ENCODE assay signal across 26 cellular contexts in the genomic region with DNA sequence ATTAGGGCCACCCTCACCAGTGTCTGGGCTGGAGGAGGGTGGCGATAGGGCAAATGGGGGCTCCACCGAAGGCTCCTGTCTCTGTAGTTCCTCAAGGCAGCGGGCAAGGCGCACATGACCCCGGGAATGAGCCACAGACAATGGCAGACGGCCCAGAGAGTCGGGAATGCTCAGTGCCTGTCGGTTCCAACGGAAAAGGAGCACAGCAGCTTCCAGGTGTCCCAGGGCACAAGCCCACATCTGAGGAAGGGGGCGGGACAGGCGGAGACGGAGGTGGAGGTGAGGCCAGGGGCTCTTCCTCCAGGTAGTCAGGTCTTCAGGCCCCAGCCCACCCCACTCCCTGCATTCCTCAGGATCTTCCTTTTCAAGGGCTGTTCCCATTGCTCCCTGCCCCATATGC. TPM values are rescaled to one million over a fixed set of nuclear protein-coding genes. Genes with fewer than 3 reads are reported as not detected.
DNase-seq lines count a peak whose midpoint lies in the region; TF ChIP-seq lines count a peak whose summit lies in the region.
"Had no signal": no experiment of that assay in that cellular context is flagged by ENCODE, and none has a peak within 500 bp of the region (broad histone marks: within the 10 kb centered on the region; RNA-seq: fewer than 3 reads in every experiment).

No MANE protein-coding gene starts in this region.

- no peak overlapping the region for H3K23ac ChIP-seq in H9 (ENCODE audit: insufficient read length, low read depth, low read length)
- H3K23ac ChIP-seq in neuronal stem cell (ENCODE audit: low read depth, low read length, poor library complexity), result peak overlapping the region; percentile 39

- H3K4me3 Mint-ChIP-seq in activated CD4-positive, alpha-beta T cell treated with anti-CD3 and anti-CD28 coated beads, Interleukin-2, amount 10 ng/mL, durations not matched to agents 7 days and 5 days, result no peak overlapping the region
- H3K4me3 Mint-ChIP-seq in H9 (peak overlapping the region in 1 of 2 experiments; percentile 73), endodermal cell (no peak overlapping the region), endothelial cell (ENCODE audit: unreplicated experiment) (no peak overlapping the region)
- H3K4me3 Mint-ChIP-seq: CD8-positive, alpha-beta memory T cell; naive B cell; stimulated activated naive B cell treated with anti-CD40 and anti-IgM and Interleukin-4, amounts not matched to agents 10 μg/mL and 1 μg/mL and 100 μg/mL, for 72 hours; T-helper 17 cell had no signal

- CTCF ChIA-PET in activated CD4-positive, alpha-beta T cell treated with anti-CD3 and anti-CD28 coated beads, Interleukin-2, amount 10 ng/mL, durations not matched to agents 7 days and 5 days (lab: Charles Lee), result interaction anchor here (1.2 to 3.6 kb wide), 2 partner anchors 7 to 10 kb away, joined by 4 to 21 read pairs; no protein-coding TSS in a partner anchor

- peak overlapping the region; percentile 25 for H3K27ac Mint-ChIP-seq in activated CD4-positive, alpha-beta T cell treated with anti-CD3 and anti-CD28 coated beads, Interleukin-2, amount 10 ng/mL, durations not matched to agents 7 days and 5 days
- H3K27ac Mint-ChIP-seq in H9 (peak overlapping the region; percentile 83 to 98 (median 88); a peak in 6 of 7 replicates), endodermal cell (peak overlapping the region; percentile 60), endothelial cell (ENCODE audit: unreplicated experiment) (no peak overlapping the region)
- H3K27ac Mint-ChIP-seq: activated T-helper 2 cell treated with anti-CD3 and anti-CD28 coated beads, Interferon-gamma antibody, Interleukin-2, Interleukin-4, amounts not matched to agents 10 μg/mL and 5 μg/mL and 100 μg/mL, durations not matched to agents 14 hours and 24 hours and 36 hours; stimulated activated naive B cell treated with anti-CD40 and anti-IgM and Interleukin-4, amounts not matched to agents 10 μg/mL and 1 μg/mL and 100 μg/mL, for 72 hours; T-helper 17 cell had no signal

- H4K8ac ChIP-seq in H9 (replicated peaks; ENCODE audit: insufficient read length, low read depth, low read length) (no peak overlapping the region), neuronal stem cell (ENCODE audit: low read depth, low read length) (no peak overlapping the region)

- no peak overlapping the region for H4K91ac ChIP-seq in H9 (ENCODE audit: insufficient read length, low read depth, low read length)
- no peak overlapping the region for H4K91ac ChIP-seq in neuronal stem cell (ENCODE audit: low read depth, low read length, poor library complexity)

- H3K79me1 ChIP-seq in H9 (ENCODE audit: insufficient read depth, low read depth, low read length, poor library complexity, severe bottlenecking) (no peaks in the 10 kb centered on the region), neuronal stem cell (ENCODE audit: low read depth, low read length) (peaks cover 2% of the 10 kb centered on the region)

- no peak for TF ChIP-seq CTCF in H9 (conservative IDR thresholded peaks at IDR 0.05)
- no peak for TF ChIP-seq CTCF in endodermal cell (conservative IDR thresholded peaks at IDR 0.05)
- no peak for TF ChIP-seq CTCF in endothelial cell (IDR thresholded peaks at IDR 0.05; ENCODE audit: unreplicated experiment)

- WGBS in H9 (ENCODE audit: extremely low coverage, insufficient read length, low lambda C conversion rate), result no CpG with 5 or more reads among the region's 12 CpGs
- 86 to 91% methylated on average over 9 to 12 of the region's 12 CpGs for WGBS in endodermal cell (ENCODE audit: insufficient coverage in 1 of 2, insufficient read length in 1 of 2), 2 experiments
- no CpG with 5 or more reads among the region's 12 CpGs for WGBS in neuronal stem cell (ENCODE audit: extremely low coverage in 2 of 2, insufficient read length in 2 of 2, insufficient replicate concordance in 1 of 2), 2 donors

- H3K23me2 ChIP-seq in H9 (ENCODE audit: insufficient read length, low read depth, low read length, poor library complexity, severe bottlenecking), result peaks cover 15% of the 10 kb centered on the region

- H2BK5ac ChIP-seq in H9 (ENCODE audit: insufficient read length, low read length) (no peak overlapping the region), neuronal stem cell (ENCODE audit: low read length) (no peak overlapping the region)

- no peaks in the 10 kb centered on the region for H3K27me3 Mint-ChIP-seq in activated CD4-positive, alpha-beta T cell treated with anti-CD3 and anti-CD28 coated beads, Interleukin-2, amount 10 ng/mL, durations not matched to agents 7 days and 5 days
- peaks cover 48% of the 10 kb centered on the region for H3K27me3 Mint-ChIP-seq in H9 (ENCODE audit: low read depth)
- peaks cover 39% of the 10 kb centered on the region for H3K27me3 Mint-ChIP-seq in endodermal cell (ENCODE audit: insufficient read depth)
- peaks cover 13% of the 10 kb centered on the region for H3K27me3 Mint-ChIP-seq in endothelial cell (ENCODE audit: unreplicated experiment)
- H3K27me3 Mint-ChIP-seq: CD8-positive, alpha-beta memory T cell; naive B cell; stimulated activated naive B cell treated with anti-CD40 and anti-IgM and Interleukin-4, amounts not matched to agents 10 μg/mL and 1 μg/mL and 100 μg/mL, for 72 hours; T-helper 17 cell had no signal

- peaks cover 46% of the 10 kb centered on the region for H3K36me3 Mint-ChIP-seq in activated CD4-positive, alpha-beta T cell treated with anti-CD3 and anti-CD28 coated beads, Interleukin-2, amount 10 ng/mL, durations not matched to agents 7 days and 5 days (ENCODE audit: low read depth)
- peaks cover 20 to 46% (median 24%) of the 10 kb centered on the region in 3 experiments for H3K36me3 Mint-ChIP-seq in H9 (ENCODE audit: insufficient read depth in 1 of 3, low read depth in 3 of 3)
- peaks cover 27% of the 10 kb centered on the region for H3K36me3 Mint-ChIP-seq in endodermal cell (ENCODE audit: low read depth)
- peaks cover 60% of the 10 kb centered on the region for H3K36me3 Mint-ChIP-seq in endothelial cell (ENCODE audit: low read depth, unreplicated experiment)

- H2BK15ac ChIP-seq in H9 (ENCODE audit: low read depth, low read length) (no peak overlapping the region), neuronal stem cell (ENCODE audit: low read length) (no peak overlapping the region)

- peaks cover 13% of the 10 kb centered on the region for H3K4me1 Mint-ChIP-seq in activated CD4-positive, alpha-beta T cell treated with anti-CD3 and anti-CD28 coated beads, Interleukin-2, amount 10 ng/mL, durations not matched to agents 7 days and 5 days
- H3K4me1 Mint-ChIP-seq in H9 (peaks cover 31% of the 10 kb centered on the region in 2 experiments), endodermal cell (peaks cover 23% of the 10 kb centered on the region), endothelial cell (ENCODE audit: unreplicated experiment) (peaks cover 4% of the 10 kb centered on the region)

- H3K36me3 ChIP-seq in endodermal cell (ENCODE audit: control insufficient read depth, insufficient read depth, low read length) (peaks cover 52% of the 10 kb centered on the region), neuronal stem cell (replicated peaks in 1 of 2; ENCODE audit: control insufficient read depth in 2 of 2, insufficient read depth in 2 of 2, low read length in 2 of 2) (peaks cover 10 to 20% of the 10 kb centered on the region in 2 donors)

- H3K14ac ChIP-seq in H9 (ENCODE audit: insufficient read depth, low read length) (peak overlapping the region; percentile 2; the same call in 1 of the 2 replicates), neuronal stem cell (ENCODE audit: low read length) (no peak overlapping the region)

- H4K20me1 ChIP-seq in H9 (ENCODE audit: control insufficient read depth, insufficient read depth, insufficient read length), result no peaks in the 10 kb centered on the region

- H3K27me3 ChIP-seq in H9 (ENCODE audit: insufficient read depth, low read length) (peaks cover 16% of the 10 kb centered on the region; the same call in 1 of the 2 replicates), endodermal cell (ENCODE audit: control insufficient read depth, insufficient read depth, low read length, poor library complexity, severe bottlenecking) (peaks cover 4% of the 10 kb centered on the region), neuronal stem cell (ENCODE audit: control insufficient read depth in 3 of 3, insufficient read depth in 3 of 3, low read depth in 1 of 3, low read length in 3 of 3) (no peaks in the 10 kb centered on the region)
- H3K27me3 ChIP-seq: tibial artery had no signal

- H3K18ac ChIP-seq in H9 (ENCODE audit: insufficient read length, low read depth, low read length), result no peak overlapping the region
- no peak overlapping the region for H3K18ac ChIP-seq in neuronal stem cell (ENCODE audit: low read length)

- H2AK5ac ChIP-seq in H9 (ENCODE audit: insufficient read length, low read length) (no peak overlapping the region), neuronal stem cell (ENCODE audit: low read depth, low read length) (no peak overlapping the region)

- peaks cover 2% of the 10 kb centered on the region; the same call in 1 of the 2 replicates for H3K79me2 ChIP-seq in H9 (ENCODE audit: insufficient read depth, low read length)
- H3K79me2 ChIP-seq: parathyroid adenoma had no signal

- H3K27ac ChIP-seq in H9 (ENCODE audit: insufficient read length, low read depth, low read length), result no peak overlapping the region
- no peak overlapping the region for H3K27ac ChIP-seq in endodermal cell (ENCODE audit: low read depth, low read length)
- H3K27ac ChIP-seq in neuronal stem cell (replicated peaks; ENCODE audit: low read length), result no peak overlapping the region
- H3K27ac ChIP-seq: parathyroid adenoma, SK-N-MC had no signal

- no peaks in the 10 kb centered on the region for H3K9me3 ChIP-seq in H9 (ENCODE audit: control insufficient read depth, low read depth, low read length)
- no peaks in the 10 kb centered on the region for H3K9me3 ChIP-seq in endodermal cell (ENCODE audit: control insufficient read depth, low read length)
- peaks cover 0 to 1% of the 10 kb centered on the region in 2 donors for H3K9me3 ChIP-seq in neuronal stem cell (replicated peaks in 1 of 2; ENCODE audit: control insufficient read depth in 2 of 2, insufficient read depth in 1 of 2, low read depth in 1 of 2, low read length in 2 of 2)
- H3K9me3 ChIP-seq: tibial artery had no signal

- no peak overlapping the region for H3K4ac ChIP-seq in H9 (ENCODE audit: low read depth, low read length)
- no peak overlapping the region for H3K4ac ChIP-seq in neuronal stem cell (ENCODE audit: low read length)

- H3T11ph ChIP-seq in H9 (ENCODE audit: low read length), result no peak overlapping the region

- H2BK120ac ChIP-seq in H9 (ENCODE audit: low read depth, low read length, poor library complexity, severe bottlenecking) (no peak overlapping the region), neuronal stem cell (ENCODE audit: low read depth, low read length) (no peak overlapping the region)

- H3K9me3 Mint-ChIP-seq in activated CD4-positive, alpha-beta T cell treated with anti-CD3 and anti-CD28 coated beads, Interleukin-2, amount 10 ng/mL, durations not matched to agents 7 days and 5 days, result no peaks in the 10 kb centered on the region
- H3K9me3 Mint-ChIP-seq in H9 (no peaks in the 10 kb centered on the region), endodermal cell (no peaks in the 10 kb centered on the region), endothelial cell (ENCODE audit: unreplicated experiment) (no peaks in the 10 kb centered on the region)
- H3K9me3 Mint-ChIP-seq: activated T-helper 2 cell treated with anti-CD3 and anti-CD28 coated beads, Interferon-gamma antibody, Interleukin-2, Interleukin-4, amounts not matched to agents 10 μg/mL and 5 μg/mL and 100 μg/mL, durations not matched to agents 14 hours and 24 hours and 36 hours; brain; CD8-positive, alpha-beta memory T cell; naive B cell; stimulated activated naive B cell treated with anti-CD40 and anti-IgM and Interleukin-4, amounts not matched to agents 10 μg/mL and 1 μg/mL and 100 μg/mL, for 72 hours had no signal

- no peak overlapping the region for H2BK12ac ChIP-seq in H9 (ENCODE audit: insufficient read length, low read depth, low read length)
- no peak overlapping the region for H2BK12ac ChIP-seq in neuronal stem cell (ENCODE audit: low read length)

- POLR2A ChIA-PET in activated CD4-positive, alpha-beta T cell treated with anti-CD3 and anti-CD28 coated beads, Interleukin-2, amount 10 ng/mL, durations not matched to agents 7 days and 5 days (lab: Charles Lee), result interaction anchor here (0.6 kb wide), 1 partner anchor 779 kb away, joined by 4 read pairs; no protein-coding TSS in a partner anchor

- H3K4me3 ChIP-seq in endodermal cell (ENCODE audit: low read length) (no peak overlapping the region), neuronal stem cell (ENCODE audit: low read length in 2 of 2) (no peak overlapping the region)
- H3K4me3 ChIP-seq: coronary artery, SK-N-MC, tibial artery had no signal

- H3K9ac ChIP-seq in H9 (ENCODE audit: extremely low read depth, insufficient read length, low read length) (no peak overlapping the region), endodermal cell (ENCODE audit: extremely low read depth, low read length, poor library complexity, severe bottlenecking) (no peak overlapping the region), neuronal stem cell (ENCODE audit: low read depth, low read length, poor library complexity) (no peak overlapping the region)
- H3K9ac ChIP-seq: parathyroid adenoma had no signal

- H2AFZ ChIP-seq in H9 (ENCODE audit: low read length) (no peak overlapping the region), neuronal stem cell (ENCODE audit: low read length) (no peak overlapping the region)
- H2AFZ ChIP-seq: parathyroid adenoma had no signal

- DNase-seq in activated CD4-positive, alpha-beta T cell treated with anti-CD3 and anti-CD28 coated beads, Interleukin-2, amount 10 ng/mL, durations not matched to agents 7 days and 5 days, result no peak
- no peak for DNase-seq in activated CD4-positive, alpha-beta T cell treated with anti-CD3 and anti-CD28 coated beads for 1 hour
- peak; percentile 92 for DNase-seq in H9
- peak; percentile 89 for DNase-seq in endodermal cell
- no peak for DNase-seq in neuronal stem cell (ENCODE audit: low spot score)
- no peak for DNase-seq in retina
- DNase-seq in EL, result no peak
- no peak for DNase-seq in endothelial cell (ENCODE audit: low spot score)
- DNase-seq: activated CD4-positive, alpha-beta T cell treated with anti-CD3 and anti-CD28 coated beads for 48 hours; CD8-positive, alpha-beta memory T cell; DMS53; hypothalamus; islet precursor cell; KBM-7; naive B cell; NCI-H1436; NCI-H510A; stimulated activated CD4-positive, alpha-beta T cell treated with anti-CD3 and anti-CD28 coated beads, Interleukin-1b, Interleukin-23, amount 100 ng/mL, for 48 hours; stimulated activated naive B cell treated with anti-CD40 and anti-IgM and Interleukin-4, amounts not matched to agents 10 μg/mL and 1 μg/mL and 100 μg/mL, for 72 hours; T-helper 17 cell; tibial artery had no signal

- no peak overlapping the region for H4K5ac ChIP-seq in H9 (ENCODE audit: insufficient read length, low read depth, low read length)

- H2BK20ac ChIP-seq in H9 (ENCODE audit: low read depth, low read length, poor library complexity, severe bottlenecking), result no peak overlapping the region

- peaks cover 10% of the 10 kb centered on the region; the same call in 1 of the 2 replicates for H3K4me1 ChIP-seq in H9 (ENCODE audit: insufficient read depth, low read length)
- peaks cover 6% of the 10 kb centered on the region for H3K4me1 ChIP-seq in endodermal cell (ENCODE audit: control insufficient read depth, insufficient read depth, low read length)
- peaks cover 4 to 11% of the 10 kb centered on the region in 2 donors for H3K4me1 ChIP-seq in neuronal stem cell (ENCODE audit: control insufficient read depth in 2 of 2, insufficient read depth in 1 of 2, low read depth in 1 of 2, low read length in 2 of 2)

- H3K56ac ChIP-seq in H9 (ENCODE audit: insufficient read length, low read depth, low read length), result no peak overlapping the region

- H3K4me2 ChIP-seq in H9 (ENCODE audit: insufficient read depth, insufficient read length, low read length) (peak overlapping the region; percentile 4), neuronal stem cell (ENCODE audit: insufficient read depth, low read length, poor library complexity, severe bottlenecking) (no peak overlapping the region)

RNA-seq across cellular contexts. Expression of gene SPAG7, which starts 5.1 kb away (rescaled TPM):
- total RNA-seq in activated CD4-positive, alpha-beta T cell treated with anti-CD3 and anti-CD28 coated beads, Interleukin-2, amount 10 ng/mL, durations not matched to agents 7 days and 5 days, result 10 to 100 TPM; 47.7 to 53.6 TPM
- total RNA-seq in H9 (2021) (102 and 105 TPM in 2 replicates), endodermal cell (10 to 100 TPM; 81.1 to 84.4 TPM), endothelial cell (ENCODE audit: unreplicated experiment) (67.3 TPM)
- 92.8 TPM for polyA plus RNA-seq in endodermal cell (2013, experiment 1 of 2)
- 92.8 TPM for polyA plus RNA-seq in endodermal cell (2013, experiment 2 of 2)
- 101 TPM for polyA plus RNA-seq in neuronal stem cell (2013, experiment 1 of 2)
- polyA plus RNA-seq in neuronal stem cell (2013, experiment 2 of 2), result 98.2 TPM

RNA-seq across cellular contexts. Expression of gene CAMTA2, which starts 14.7 kb away (rescaled TPM):
- total RNA-seq in activated CD4-positive, alpha-beta T cell treated with anti-CD3 and anti-CD28 coated beads, Interleukin-2, amount 10 ng/mL, durations not matched to agents 7 days and 5 days, result 10 to 100 TPM; 58.2 to 62.7 TPM
- total RNA-seq in H9 (2021) (13.7 and 15.6 TPM in 2 replicates), endodermal cell (10 to 100 TPM; 13.6 to 24.8 TPM), endothelial cell (ENCODE audit: unreplicated experiment) (42.3 TPM)
- polyA plus RNA-seq in endodermal cell (2013, experiment 1 of 2), result 14.6 TPM
- polyA plus RNA-seq in endodermal cell (2013, experiment 2 of 2), result 14.7 TPM
- polyA plus RNA-seq in neuronal stem cell (2013, experiment 1 of 2), result 10.8 TPM
- 9.7 TPM for polyA plus RNA-seq in neuronal stem cell (2013, experiment 2 of 2)

RNA-seq across cellular contexts. Expression of gene ENO3, which starts 21.8 kb away (rescaled TPM):
- 10 to 100 TPM; 44.9 to 54.8 TPM for total RNA-seq in activated CD4-positive, alpha-beta T cell treated with anti-CD3 and anti-CD28 coated beads, Interleukin-2, amount 10 ng/mL, durations not matched to agents 7 days and 5 days
- total RNA-seq in H9 (2021), result 20.7 and 25.4 TPM in 2 replicates
- total RNA-seq in endodermal cell, result 10 to 100 TPM; 34.1 to 53.6 TPM
- polyA plus RNA-seq in endodermal cell (2013, experiment 1 of 2), result 57.3 TPM
- polyA plus RNA-seq in endodermal cell (2013, experiment 2 of 2), result 57.5 TPM
- polyA plus RNA-seq in neuronal stem cell (2013, experiment 1 of 2), result 51.7 TPM
- polyA plus RNA-seq in neuronal stem cell (2013, experiment 2 of 2), result 48.7 TPM
- 7.3 TPM for total RNA-seq in endothelial cell (ENCODE audit: unreplicated experiment)

RNA-seq across cellular contexts. Expression of gene PFN1, which starts 24.4 kb away (rescaled TPM):
- 1,000 to 10,000 TPM; 2,428 to 2,438 TPM for total RNA-seq in activated CD4-positive, alpha-beta T cell treated with anti-CD3 and anti-CD28 coated beads, Interleukin-2, amount 10 ng/mL, durations not matched to agents 7 days and 5 days
- total RNA-seq in H9 (2021) (1,149 and 1,217 TPM in 2 replicates), endodermal cell (100 to 1,000 TPM; 880 to 935 TPM), endothelial cell (ENCODE audit: unreplicated experiment) (874 TPM)
- polyA plus RNA-seq in endodermal cell (2013, experiment 1 of 2), result 762 TPM
- 742 TPM for polyA plus RNA-seq in endodermal cell (2013, experiment 2 of 2)
- 682 TPM for polyA plus RNA-seq in neuronal stem cell (2013, experiment 1 of 2)
- polyA plus RNA-seq in neuronal stem cell (2013, experiment 2 of 2), result 671 TPM

RNA-seq across cellular contexts. Expression of gene INCA1, which starts 24.6 kb away (rescaled TPM):
- under 1 TPM; 0.35 to 0.50 TPM for total RNA-seq in activated CD4-positive, alpha-beta T cell treated with anti-CD3 and anti-CD28 coated beads, Interleukin-2, amount 10 ng/mL, durations not matched to agents 7 days and 5 days
- total RNA-seq in H9 (2021), result 1.3 and 1.5 TPM in 2 replicates
- 1 to 10 TPM in 1 of 2 donors, under 1 TPM in 1; 0.99 to 1.7 TPM for total RNA-seq in endodermal cell
- polyA plus RNA-seq in endodermal cell (2013, experiment 1 of 2), result 0.89 TPM
- polyA plus RNA-seq in endodermal cell (2013, experiment 2 of 2), result 0.87 TPM
- 0.68 TPM for polyA plus RNA-seq in neuronal stem cell (2013, experiment 1 of 2)
- polyA plus RNA-seq in neuronal stem cell (2013, experiment 2 of 2), result 0.64 TPM
- total RNA-seq in endothelial cell (ENCODE audit: unreplicated experiment), result 2.2 TPM
- total RNA-seq: T-helper 17 cell had no signal

Comparison
In these comparisons a context has a peak if more than half of its experiments do, and no peak if none do; other contexts are left out.
1. DNase-seq: peak in H9 (single experiment) and endodermal cell (single experiment); none in activated CD4-positive, alpha-beta T cell treated with anti-CD3 and anti-CD28 coated beads, Interleukin-2, amount 10 ng/mL, durations not matched to agents 7 days and 5 days (single experiment), activated CD4-positive, alpha-beta T cell treated with anti-CD3 and anti-CD28 coated beads for 1 hour (single experiment), neuronal stem cell (single experiment), retina (single experiment), EL (single experiment) and endothelial cell (single experiment).